17 cellular contexts compared by ENCODE assay signal in genomic region chr18:44545359-44545985, GRCh38.
DNase-seq lines count a peak whose midpoint lies in the region; ATAC-seq, FAIRE-seq and TF ChIP-seq lines count a peak whose summit lies in the region.
"Had no signal": no experiment of that assay in that cellular context is flagged by ENCODE, and none has a peak within 500 bp of the region (broad histone marks: within the 10 kb centered on the region; RNA-seq: fewer than 3 reads in every experiment).

No MANE protein-coding gene starts in this region.

- no peaks in the 10 kb centered on the region for H3K36me3 Mint-ChIP-seq in activated CD4-positive, alpha-beta T cell treated with anti-CD3 and anti-CD28 coated beads for 36 hours (ENCODE audit: low read depth)
- no peaks in the 10 kb centered on the region for H3K36me3 Mint-ChIP-seq in astrocyte (ENCODE audit: low read depth, unreplicated experiment)
- no peaks in the 10 kb centered on the region for H3K36me3 Mint-ChIP-seq in stimulated activated effector memory CD8-positive, alpha-beta T cell treated with anti-CD3 and anti-CD28 coated beads, Interleukin-12 subunit alpha, Interleukin-12 subunit beta, amount 100 ng/mL, for 72 hours
- H3K36me3 Mint-ChIP-seq: CD14-positive monocyte; CD4-positive, alpha-beta memory T cell had no signal

- no peaks in the 10 kb centered on the region for H3K27me3 ChIP-seq in astrocyte (ENCODE audit: insufficient read depth, low read length)
- H3K27me3 ChIP-seq: BLaER1 had no signal

- CTCF ChIA-PET in activated CD4-positive, alpha-beta T cell treated with anti-CD3 and anti-CD28 coated beads for 36 hours (lab: Charles Lee): interaction anchor here (0.5 kb wide), 1 partner anchor 387 kb away, joined by 3 read pairs; no protein-coding TSS in a partner anchor

- peaks cover 4% of the 10 kb centered on the region for H3K4me1 Mint-ChIP-seq in activated CD4-positive, alpha-beta T cell treated with anti-CD3 and anti-CD28 coated beads for 36 hours
- peaks cover 17% of the 10 kb centered on the region for H3K4me1 Mint-ChIP-seq in stimulated activated naive CD8-positive, alpha-beta T cell treated with anti-CD3 and anti-CD28 coated beads, Interleukin-15, amount 100 ng/mL, for 72 hours
- H3K4me1 Mint-ChIP-seq in astrocyte (ENCODE audit: low read depth, unreplicated experiment): peaks cover 6% of the 10 kb centered on the region
- H3K4me1 Mint-ChIP-seq in stimulated activated effector memory CD8-positive, alpha-beta T cell treated with anti-CD3 and anti-CD28 coated beads, Interleukin-12 subunit alpha, Interleukin-12 subunit beta, amount 100 ng/mL, for 72 hours: peaks cover 10% of the 10 kb centered on the region
- H3K4me1 Mint-ChIP-seq: CD4-positive, alpha-beta memory T cell; H9 had no signal

- H4K20me1 ChIP-seq in astrocyte (ENCODE audit: insufficient read depth, low read length): no peaks in the 10 kb centered on the region
- H4K20me1 ChIP-seq: BLaER1 had no signal

- no peaks in the 10 kb centered on the region for H3K9me3 ChIP-seq in astrocyte (ENCODE audit: insufficient read depth, low read depth, low read length)
- H3K9me3 ChIP-seq: BLaER1 had no signal

- no peak overlapping the region for H3K27ac ChIP-seq in astrocyte (ENCODE audit: low read depth, low read length)
- H3K27ac ChIP-seq: BLaER1 had no signal

- H3K27me3 Mint-ChIP-seq in activated CD4-positive, alpha-beta T cell treated with anti-CD3 and anti-CD28 coated beads for 36 hours: no peaks in the 10 kb centered on the region
- H3K27me3 Mint-ChIP-seq in stimulated activated naive CD8-positive, alpha-beta T cell treated with anti-CD3 and anti-CD28 coated beads, Interleukin-15, amount 100 ng/mL, for 72 hours: no peaks in the 10 kb centered on the region
- no peaks in the 10 kb centered on the region for H3K27me3 Mint-ChIP-seq in astrocyte (ENCODE audit: low read depth, unreplicated experiment)
- H3K27me3 Mint-ChIP-seq: CD4-positive, alpha-beta memory T cell had no signal

- H3K4me3 Mint-ChIP-seq in activated CD4-positive, alpha-beta T cell treated with anti-CD3 and anti-CD28 coated beads for 36 hours: no peak overlapping the region
- no peak overlapping the region for H3K4me3 Mint-ChIP-seq in stimulated activated naive CD8-positive, alpha-beta T cell treated with anti-CD3 and anti-CD28 coated beads, Interleukin-15, amount 100 ng/mL, for 72 hours
- no peak overlapping the region for H3K4me3 Mint-ChIP-seq in astrocyte (ENCODE audit: unreplicated experiment)
- H3K4me3 Mint-ChIP-seq in stimulated activated effector memory CD8-positive, alpha-beta T cell treated with anti-CD3 and anti-CD28 coated beads, Interleukin-12 subunit alpha, Interleukin-12 subunit beta, amount 100 ng/mL, for 72 hours: no peak overlapping the region
- H3K4me3 Mint-ChIP-seq: CD14-positive monocyte; CD4-positive, alpha-beta memory T cell; H9 had no signal

- no peak for FAIRE-seq in astrocyte (lab: Jason Lieb, UNC)
- FAIRE-seq: H1 had no signal

- no peaks in the 10 kb centered on the region for H3K4me1 ChIP-seq in astrocyte (ENCODE audit: insufficient read depth, low read length)
- H3K4me1 ChIP-seq: BLaER1 had no signal

- H3K36me3 ChIP-seq in astrocyte (ENCODE audit: insufficient read depth, low read length): no peaks in the 10 kb centered on the region
- H3K36me3 ChIP-seq: BLaER1 had no signal

- no peak overlapping the region for H2AFZ ChIP-seq in astrocyte (ENCODE audit: low read depth, low read length)

- no peak overlapping the region for H3K9ac ChIP-seq in astrocyte (ENCODE audit: low read length)
- H3K9ac ChIP-seq: BLaER1 had no signal

- no peaks in the 10 kb centered on the region for H3K79me2 ChIP-seq in astrocyte (ENCODE audit: insufficient read depth, low read length)

- no peak overlapping the region for H3K4me3 ChIP-seq in astrocyte (ENCODE audit: insufficient read depth, low read depth, low read length)
- H3K4me3 ChIP-seq: BLaER1 had no signal

- intact Hi-C loops in activated CD4-positive, alpha-beta T cell treated with anti-CD3 and anti-CD28 coated beads for 36 hours (cut with DNase I, micrococcal nuclease): no loop called here

- ATAC-seq in activated CD4-positive, alpha-beta T cell treated with anti-CD3 and anti-CD28 coated beads for 36 hours: peak; percentile 51
- ATAC-seq in stimulated activated naive CD8-positive, alpha-beta T cell treated with anti-CD3 and anti-CD28 coated beads, Interleukin-15, amount 100 ng/mL, for 72 hours: peak; percentile 43
- no peak for ATAC-seq in stimulated activated naive CD8-positive, alpha-beta T cell treated with anti-CD3 and anti-CD28 coated beads, Interleukin-15, Interleukin-2, amounts not matched to agents 100 U/mL and 50 U/mL, for 24 hours
- ATAC-seq in stimulated activated effector memory CD8-positive, alpha-beta T cell treated with anti-CD3 and anti-CD28 coated beads, Interleukin-12 subunit alpha, Interleukin-12 subunit beta, amount 100 ng/mL, for 72 hours: peak; percentile 34

- no peak overlapping the region for H3K27ac Mint-ChIP-seq in activated CD4-positive, alpha-beta T cell treated with anti-CD3 and anti-CD28 coated beads for 36 hours
- H3K27ac Mint-ChIP-seq in stimulated activated naive CD8-positive, alpha-beta T cell treated with anti-CD3 and anti-CD28 coated beads, Interleukin-15, amount 100 ng/mL, for 72 hours: no peak overlapping the region
- H3K27ac Mint-ChIP-seq in astrocyte (ENCODE audit: unreplicated experiment): peak overlapping the region; percentile 11
- H3K27ac Mint-ChIP-seq in stimulated activated effector memory CD8-positive, alpha-beta T cell treated with anti-CD3 and anti-CD28 coated beads, Interleukin-12 subunit alpha, Interleukin-12 subunit beta, amount 100 ng/mL, for 72 hours: no peak overlapping the region
- H3K27ac Mint-ChIP-seq: CD14-positive monocyte; CD4-positive, alpha-beta memory T cell; H9 had no signal

- no peak overlapping the region for H3K4me2 ChIP-seq in astrocyte (ENCODE audit: low read length)
- H3K4me2 ChIP-seq: BLaER1 had no signal

- no peak for TF ChIP-seq CTCF in astrocyte (IDR thresholded peaks at IDR 0.05; ENCODE audit: insufficient read depth, low read depth, low read length)

- DNase-seq in activated CD4-positive, alpha-beta T cell treated with anti-CD3 and anti-CD28 coated beads for 36 hours: peak; percentile 4
- no peak for DNase-seq in activated CD4-positive, alpha-beta T cell treated with anti-CD3 and anti-CD28 coated beads for 4 hours
- no peak for DNase-seq in stimulated activated naive CD8-positive, alpha-beta T cell treated with anti-CD3 and anti-CD28 coated beads, Interleukin-15, amount 100 ng/mL, for 72 hours
- no peak for DNase-seq in stimulated activated naive CD8-positive, alpha-beta T cell treated with anti-CD3 and anti-CD28 coated beads, Interleukin-15, Interleukin-2, amounts not matched to agents 100 U/mL and 50 U/mL, for 24 hours
- DNase-seq in astrocyte (ENCODE audit: low read depth): no peak
- no peak for DNase-seq in stimulated activated effector memory CD8-positive, alpha-beta T cell treated with anti-CD3 and anti-CD28 coated beads, Interleukin-12 subunit alpha, Interleukin-12 subunit beta, amount 100 ng/mL, for 72 hours (ENCODE audit: low spot score in 2 of 2)
- DNase-seq in foreskin melanocyte: no peak
- no peak for DNase-seq in NCI-H82 treated with DMSO at 0.1 percent for 48 hours (lab: John Stamatoyannopoulos, UW; ENCODE audit: unreplicated experiment)
- DNase-seq: 8988T; CD4-positive, alpha-beta memory T cell; DMS153; DMS79; GF-D8; H9 had no signal

- H3K9me3 Mint-ChIP-seq in activated CD4-positive, alpha-beta T cell treated with anti-CD3 and anti-CD28 coated beads for 36 hours (ENCODE audit: low read depth): no peaks in the 10 kb centered on the region
- no peaks in the 10 kb centered on the region for H3K9me3 Mint-ChIP-seq in stimulated activated naive CD8-positive, alpha-beta T cell treated with anti-CD3 and anti-CD28 coated beads, Interleukin-15, amount 100 ng/mL, for 72 hours
- no peaks in the 10 kb centered on the region for H3K9me3 Mint-ChIP-seq in astrocyte (ENCODE audit: unreplicated experiment)
- H3K9me3 Mint-ChIP-seq in stimulated activated effector memory CD8-positive, alpha-beta T cell treated with anti-CD3 and anti-CD28 coated beads, Interleukin-12 subunit alpha, Interleukin-12 subunit beta, amount 100 ng/mL, for 72 hours: no peaks in the 10 kb centered on the region
- H3K9me3 Mint-ChIP-seq: CD4-positive, alpha-beta memory T cell had no signal

- POLR2A ChIA-PET in activated CD4-positive, alpha-beta T cell treated with anti-CD3 and anti-CD28 coated beads for 36 hours (lab: Charles Lee): no interaction called here
